In genomic region chrX:153281784-153282183, GRCh38 we compare ENCODE assay signal across 18 cellular contexts. TPM values are rescaled to one million over a fixed set of nuclear protein-coding genes. Genes with fewer than 3 reads are reported as not detected.
"Had no signal": no experiment of that assay in that cellular context is flagged by ENCODE, and none has a peak within 500 bp of the region (broad histone marks: within the 10 kb centered on the region; RNA-seq: fewer than 3 reads in every experiment).

No MANE protein-coding gene starts in this region.

RNA-seq across cellular contexts. Expression of gene PNMA6F, which starts 39.8 kb away (rescaled TPM):
- total RNA-seq: activated naive CD4-positive, alpha-beta T cell treated with anti-CD3 and anti-CD28 coated beads for 36 hours; activated naive CD4-positive, alpha-beta T cell treated with anti-CD3 and anti-CD28 coated beads, Interleukin-2, amount 50 U/mL, for 72 hours; activated naive CD8-positive, alpha-beta T cell treated with anti-CD3 and anti-CD28 coated beads for 36 hours; activated naive CD8-positive, alpha-beta T cell treated with anti-CD3 and anti-CD28 coated beads, Interleukin-2, amount 10 ng/mL, durations not matched to agents 7 days and 5 days; activated T-cell treated with anti-CD3 and anti-CD28 coated beads, Interleukin-2, amount 50 U/mL, for 4 hours; activated T-cell treated with anti-CD3 and anti-CD28 coated beads, Interleukin-2, amount 50 U/mL, for 72 hours; activated T-helper 1 cell treated with anti-CD3 and anti-CD28 coated beads, Interleukin-12 subunit alpha, Interleukin-12 subunit beta, Interleukin-2, Interleukin-4 antibody, amounts not matched to agents 30 ng/mL and 10 ng/mL and 1 ng/mL, durations not matched to agents 14 hours and 24 hours and 36 hours; activated T-helper 17 cell treated with anti-CD3 and anti-CD28 coated beads, Interleukin-2, amount 50 U/mL, for 72 hours; activated T-helper 2 cell treated with anti-CD3 and anti-CD28 coated beads, Interferon-gamma antibody, Interleukin-2, Interleukin-4, amounts not matched to agents 10 μg/mL and 5 μg/mL and 100 μg/mL, durations not matched to agents 14 hours and 24 hours and 36 hours; aorta; ascending aorta; astrocyte; body of pancreas; breast epithelium; cardiac muscle cell; cardiac septum; chondrocyte had no signal
- polyA plus RNA-seq: adipose tissue, aorta, cardiac muscle cell had no signal
